ENCODE assay signal across 1 cellular context in genomic region chr3:49689046-49689886, GRCh38.
A peak's percentile ranks its signal among the peaks of the same experiment; 100 is the strongest.
TF ChIP-seq lines count a peak whose summit lies in the region.

TSS of gene MST1 (minus strand) at chr3:49689474. CDS start at chr3:49688691, 783 bp downstream.
TSS of gene RNF123 (plus strand) at chr3:49689557. CDS start at chr3:49691166, 1,609 bp downstream.

TF ChIP-seq in K562, 482 proteins besides CTCF, POLR2A, EP300 and RAD21 (continued from another document and continues in another):
- TF ChIP-seq, protein P1, sequence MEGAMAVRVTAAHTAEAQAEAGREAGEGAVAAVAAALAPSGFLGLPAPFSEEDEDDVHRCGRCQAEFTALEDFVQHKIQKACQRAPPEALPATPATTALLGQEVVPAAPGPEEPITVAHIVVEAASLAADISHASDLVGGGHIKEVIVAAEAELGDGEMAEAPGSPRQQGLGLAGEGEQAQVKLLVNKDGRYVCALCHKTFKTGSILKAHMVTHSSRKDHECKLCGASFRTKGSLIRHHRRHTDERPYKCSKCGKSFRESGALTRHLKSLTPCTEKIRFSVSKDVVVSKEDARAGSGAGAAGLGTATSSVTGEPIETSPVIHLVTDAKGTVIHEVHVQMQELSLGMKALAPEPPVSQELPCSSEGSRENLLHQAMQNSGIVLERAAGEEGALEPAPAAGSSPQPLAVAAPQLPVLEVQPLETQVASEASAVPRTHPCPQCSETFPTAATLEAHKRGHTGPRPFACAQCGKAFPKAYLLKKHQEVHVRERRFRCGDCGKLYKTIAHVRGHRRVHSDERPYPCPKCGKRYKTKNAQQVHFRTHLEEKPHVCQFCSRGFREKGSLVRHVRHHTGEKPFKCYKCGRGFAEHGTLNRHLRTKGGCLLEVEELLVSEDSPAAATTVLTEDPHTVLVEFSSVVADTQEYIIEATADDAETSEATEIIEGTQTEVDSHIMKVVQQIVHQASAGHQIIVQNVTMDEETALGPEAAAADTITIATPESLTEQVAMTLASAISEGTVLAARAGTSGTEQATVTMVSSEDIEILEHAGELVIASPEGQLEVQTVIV (CRISPR knock-in tag; IDR thresholded peaks at IDR 0.05; ENCODE audit: borderline replicate concordance), result no peak
- TF ChIP-seq TBP (optimal IDR thresholded peaks at IDR 0.05; ENCODE audit: low read depth, low read length) (no peak), SMAD2 (IDR thresholded peaks at IDR 0.05; ENCODE audit: low read depth, low read length) (no peak), CBX2 (IDR thresholded peaks at IDR 0.05; ENCODE audit: insufficient read depth, low read length, poor library complexity, severe bottlenecking) (no peak), RAD51 (IDR thresholded peaks at IDR 0.05; ENCODE audit: borderline replicate concordance, low read depth) (no peak), ZNF436 (CRISPR knock-in tag; IDR thresholded peaks at IDR 0.05) (no peak), TAF15 (IDR thresholded peaks at IDR 0.05; ENCODE audit: low read depth, low read length) (no peak), FOXO4 (CRISPR knock-in tag; IDR thresholded peaks at IDR 0.05) (no peak), ZNF584 (CRISPR knock-in tag; IDR thresholded peaks at IDR 0.05; ENCODE audit: low read depth) (no peak), SRSF3 (IDR thresholded peaks at IDR 0.05; ENCODE audit: insufficient read depth, low read length) (no peak), ELF2 (CRISPR knock-in tag; IDR thresholded peaks at IDR 0.05) (no peak), SMARCA5 (IDR thresholded peaks at IDR 0.05) (no peak), KAT2B (IDR thresholded peaks at IDR 0.05; ENCODE audit: low read depth, low read length) (no peak), MNT (conservative IDR thresholded peaks at IDR 0.05) (peak; percentile 38 to 72; a peak in 3 of 4 replicates), ERF (CRISPR knock-in tag; IDR thresholded peaks at IDR 0.05) (peak; percentile 76; the same call in 1 of the 2 replicates), ZBTB11 (CRISPR knock-in tag; IDR thresholded peaks at IDR 0.05) (peak; percentile 64 to 97 (median 87); a peak in 5 of 6 replicates), E2F6 (IDR thresholded peaks at IDR 0.05; ENCODE audit: borderline replicate concordance in 1 of 2, extremely low read depth in 1 of 2, insufficient read depth in 1 of 2, insufficient read length in 1 of 2, low read depth in 1 of 2, low read length in 1 of 2, poor library complexity in 1 of 2, severe bottlenecking in 1 of 2) (no peak), TEAD4 (IDR thresholded peaks at IDR 0.05; ENCODE audit: low read length) (peak; percentile 55; the same call in 1 of the 2 replicates), TEAD4 (CRISPR knock-in tag; IDR thresholded peaks at IDR 0.05; ENCODE audit: borderline replicate concordance) (no peak), ZNF133 (CRISPR knock-in tag; IDR thresholded peaks at IDR 0.05) (no peak), SMAD3 (CRISPR knock-in tag; conservative IDR thresholded peaks at IDR 0.05) (no peak), BRD4 (IDR thresholded peaks at IDR 0.05) (no peak), U2AF2 (optimal IDR thresholded peaks at IDR 0.05; ENCODE audit: low read depth, low read length) (no peak), ZFPM2 (CRISPR knock-in tag; IDR thresholded peaks at IDR 0.05) (no peak), CBX8 (IDR thresholded peaks at IDR 0.05; ENCODE audit: borderline replicate concordance, extremely low read depth, low read depth, low read length, poor library complexity, severe bottlenecking) (no peak), MYBL2 (IDR thresholded peaks at IDR 0.05; ENCODE audit: low read depth) (no peak), MYBL2 (CRISPR knock-in tag; IDR thresholded peaks at IDR 0.05; ENCODE audit: borderline replicate concordance) (no peak), ZNF445 (CRISPR knock-in tag; IDR thresholded peaks at IDR 0.05; ENCODE audit: low read depth) (no peak), HDAC6 (IDR thresholded peaks at IDR 0.05; ENCODE audit: low read depth, low read length) (no peak), ZBTB9 (CRISPR knock-in tag; IDR thresholded peaks at IDR 0.05) (peak; percentile 49; the same call in 1 of the 2 replicates), CC2D1A (IDR thresholded peaks at IDR 0.05) (no peak; the same call in 1 of the 2 replicates), TBL1XR1 (IDR thresholded peaks at IDR 0.05; ENCODE audit: low read length in 2 of 2) (no peak), YY1 (IDR thresholded peaks at IDR 0.05; ENCODE audit: borderline replicate concordance in 1 of 3, control insufficient read depth in 1 of 3, extremely low read depth in 1 of 3, insufficient read depth in 3 of 3, insufficient read length in 1 of 3, insufficient replicate concordance in 2 of 3, low read depth in 1 of 3, low read length in 2 of 3) (peak in 1 of 3 experiments; percentile 35), FOXJ2 (tag; IDR thresholded peaks at IDR 0.05) (no peak), GTF2A2 (tag; IDR thresholded peaks at IDR 0.05) (no peak), NCOA4 (IDR thresholded peaks at IDR 0.05; ENCODE audit: partially characterized antibody) (no peak), PTTG1 (tag; IDR thresholded peaks at IDR 0.05; ENCODE audit: low read depth) (no peak)
- TF ChIP-seq, protein P2, sequence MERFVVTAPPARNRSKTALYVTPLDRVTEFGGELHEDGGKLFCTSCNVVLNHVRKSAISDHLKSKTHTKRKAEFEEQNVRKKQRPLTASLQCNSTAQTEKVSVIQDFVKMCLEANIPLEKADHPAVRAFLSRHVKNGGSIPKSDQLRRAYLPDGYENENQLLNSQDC (CRISPR knock-in tag; IDR thresholded peaks at IDR 0.05), result no peak
- TF ChIP-seq, protein P3, sequence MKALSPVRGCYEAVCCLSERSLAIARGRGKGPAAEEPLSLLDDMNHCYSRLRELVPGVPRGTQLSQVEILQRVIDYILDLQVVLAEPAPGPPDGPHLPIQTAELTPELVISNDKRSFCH (CRISPR knock-in tag; IDR thresholded peaks at IDR 0.05), result no peak
- TF ChIP-seq, protein P3 (tag; IDR thresholded peaks at IDR 0.05), result no peak
- TF ChIP-seq, protein P4, sequence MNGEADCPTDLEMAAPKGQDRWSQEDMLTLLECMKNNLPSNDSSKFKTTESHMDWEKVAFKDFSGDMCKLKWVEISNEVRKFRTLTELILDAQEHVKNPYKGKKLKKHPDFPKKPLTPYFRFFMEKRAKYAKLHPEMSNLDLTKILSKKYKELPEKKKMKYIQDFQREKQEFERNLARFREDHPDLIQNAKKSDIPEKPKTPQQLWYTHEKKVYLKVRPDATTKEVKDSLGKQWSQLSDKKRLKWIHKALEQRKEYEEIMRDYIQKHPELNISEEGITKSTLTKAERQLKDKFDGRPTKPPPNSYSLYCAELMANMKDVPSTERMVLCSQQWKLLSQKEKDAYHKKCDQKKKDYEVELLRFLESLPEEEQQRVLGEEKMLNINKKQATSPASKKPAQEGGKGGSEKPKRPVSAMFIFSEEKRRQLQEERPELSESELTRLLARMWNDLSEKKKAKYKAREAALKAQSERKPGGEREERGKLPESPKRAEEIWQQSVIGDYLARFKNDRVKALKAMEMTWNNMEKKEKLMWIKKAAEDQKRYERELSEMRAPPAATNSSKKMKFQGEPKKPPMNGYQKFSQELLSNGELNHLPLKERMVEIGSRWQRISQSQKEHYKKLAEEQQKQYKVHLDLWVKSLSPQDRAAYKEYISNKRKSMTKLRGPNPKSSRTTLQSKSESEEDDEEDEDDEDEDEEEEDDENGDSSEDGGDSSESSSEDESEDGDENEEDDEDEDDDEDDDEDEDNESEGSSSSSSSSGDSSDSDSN (IDR thresholded peaks at IDR 0.05; ENCODE audit: borderline replicate concordance in 1 of 2, low read depth in 2 of 2, low read length in 2 of 2), result no peak
